In the genomic region with DNA sequence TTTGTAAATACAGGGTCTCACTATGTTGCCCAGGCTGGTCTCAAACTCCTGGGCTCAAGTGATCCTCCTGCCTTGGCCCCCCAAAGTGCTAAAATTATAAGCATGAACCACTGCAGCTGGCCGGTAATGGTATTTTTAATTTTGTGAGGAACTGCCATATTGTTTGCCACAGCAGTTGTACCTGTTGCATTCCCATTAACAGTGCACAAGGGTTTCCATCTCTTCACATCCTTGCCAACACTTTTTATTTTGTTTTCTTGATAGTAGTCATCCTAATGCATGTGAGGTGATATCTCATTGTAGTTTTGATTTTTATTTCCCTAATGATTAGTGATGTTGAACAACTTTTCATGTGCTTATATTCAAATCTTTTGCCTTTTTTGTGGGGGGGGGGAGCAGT, we compare ENCODE assay signal across 1 cellular context.
TF ChIP-seq lines count a peak whose summit lies in the region.

No MANE protein-coding gene starts in this region.

TF ChIP-seq in SK-N-SH, 30 proteins besides CTCF, POLR2A, EP300 and RAD21 (continued from another document):
- TF ChIP-seq, protein P1, sequence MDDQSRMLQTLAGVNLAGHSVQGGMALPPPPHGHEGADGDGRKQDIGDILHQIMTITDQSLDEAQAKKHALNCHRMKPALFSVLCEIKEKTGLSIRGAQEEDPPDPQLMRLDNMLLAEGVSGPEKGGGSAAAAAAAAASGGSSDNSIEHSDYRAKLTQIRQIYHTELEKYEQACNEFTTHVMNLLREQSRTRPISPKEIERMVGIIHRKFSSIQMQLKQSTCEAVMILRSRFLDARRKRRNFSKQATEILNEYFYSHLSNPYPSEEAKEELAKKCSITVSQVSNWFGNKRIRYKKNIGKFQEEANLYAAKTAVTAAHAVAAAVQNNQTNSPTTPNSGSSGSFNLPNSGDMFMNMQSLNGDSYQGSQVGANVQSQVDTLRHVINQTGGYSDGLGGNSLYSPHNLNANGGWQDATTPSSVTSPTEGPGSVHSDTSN (IDR thresholded peaks at IDR 0.05) = no peak
- TF ChIP-seq SIN3A (IDR thresholded peaks at IDR 0.05; ENCODE audit: borderline replicate concordance, low read depth, low read length) = no peak
TF ChIP-seq in SK-N-SH: peak in this region for 0.
